Comparison of ENCODE assay signal across 12 cellular contexts in genomic region chr3:157335677-157336076, GRCh38.
DNase-seq lines count a peak whose midpoint lies in the region; ATAC-seq, FAIRE-seq and TF ChIP-seq lines count a peak whose summit lies in the region.
"Had no signal": no experiment of that assay in that cellular context is flagged by ENCODE, and none has a peak within 500 bp of the region (broad histone marks: within the 10 kb centered on the region; RNA-seq: fewer than 3 reads in every experiment).

No MANE protein-coding gene starts in this region.

- H3K27me3 Mint-ChIP-seq in activated CD8-positive, alpha-beta T cell treated with anti-CD3 and anti-CD28 coated beads for 36 hours: no peaks in the 10 kb centered on the region
- H3K27me3 Mint-ChIP-seq: activated CD4-positive, alpha-beta memory T cell treated with anti-CD3 and anti-CD28 coated beads for 36 hours had no signal

- no peak for TF ChIP-seq POLR2A in GM12891 (IDR thresholded peaks at IDR 0.05; ENCODE audit: low read depth, low read length)

- no peaks in the 10 kb centered on the region for H3K9me3 Mint-ChIP-seq in activated CD8-positive, alpha-beta T cell treated with anti-CD3 and anti-CD28 coated beads for 36 hours
- H3K9me3 Mint-ChIP-seq: activated CD4-positive, alpha-beta memory T cell treated with anti-CD3 and anti-CD28 coated beads for 36 hours had no signal

- peaks cover 9% of the 10 kb centered on the region; the same call in 1 of the 2 replicates for H3K9me3 ChIP-seq in AG04450 (ENCODE audit: control insufficient read depth, insufficient read depth, low read length)
- H3K9me3 ChIP-seq: neutrophil had no signal

- no peak for ATAC-seq in GM21515 (IDR thresholded peaks at IDR 0.05; ENCODE audit: unreplicated experiment)
- ATAC-seq in activated CD8-positive, alpha-beta T cell treated with anti-CD3 and anti-CD28 coated beads for 36 hours: no peak
- no peak for ATAC-seq in left cardiac atrium
- ATAC-seq: stimulated activated naive CD8-positive, alpha-beta T cell treated with anti-CD3 and anti-CD28 coated beads, Interleukin-15, Interleukin-2, amounts not matched to agents 100 U/mL and 50 U/mL, for 24 hours had no signal

- H3K4me3 Mint-ChIP-seq in activated CD8-positive, alpha-beta T cell treated with anti-CD3 and anti-CD28 coated beads for 36 hours: no peak overlapping the region
- H3K4me3 Mint-ChIP-seq: activated CD4-positive, alpha-beta memory T cell treated with anti-CD3 and anti-CD28 coated beads for 36 hours had no signal

- CTCF ChIA-PET in AG04450 (lab: Charles Lee): interaction anchor here (1.0 to 1.7 kb wide), 2 partner anchors 96 to 130 kb away, joined by 3 to 4 read pairs; no protein-coding TSS in a partner anchor
- CTCF ChIA-PET in activated CD8-positive, alpha-beta T cell treated with anti-CD3 and anti-CD28 coated beads for 36 hours (lab: Charles Lee): interaction anchor here (0.9 kb wide), 1 partner anchor 271 kb away, joined by 4 read pairs; no protein-coding TSS in a partner anchor

- DNase-seq in AG04450 (ENCODE audit: low read depth, low spot score) (peak; percentile 39), HTR-8/SVneo (ENCODE audit: insufficient read length, low spot score) (peak; percentile 47), astrocyte of the hippocampus (ENCODE audit: low read depth, low spot score) (peak; percentile 88), iris pigment epithelial cell (ENCODE audit: low read depth) (peak; percentile 86), GM12891 (ENCODE audit: insufficient read length, low spot score) (no peak), left cardiac atrium (no peak)
- no peak for DNase-seq in activated CD8-positive, alpha-beta T cell treated with anti-CD3 and anti-CD28 coated beads for 36 hours
- DNase-seq: activated CD4-positive, alpha-beta memory T cell treated with anti-CD3 and anti-CD28 coated beads for 36 hours; stimulated activated naive CD8-positive, alpha-beta T cell treated with anti-CD3 and anti-CD28 coated beads, Interleukin-15, Interleukin-2, amounts not matched to agents 100 U/mL and 50 U/mL, for 24 hours had no signal

- FAIRE-seq in HTR-8/SVneo (lab: Jason Lieb, UNC): peak; percentile 66
- no peak for FAIRE-seq in GM12891 (lab: Jason Lieb, UNC)

- no peak overlapping the region for H3K4me3 ChIP-seq in AG04450 (ENCODE audit: low read depth, low read length)
- H3K4me3 ChIP-seq: coronary artery had no signal

- no peak overlapping the region for H3K27ac Mint-ChIP-seq in activated CD8-positive, alpha-beta T cell treated with anti-CD3 and anti-CD28 coated beads for 36 hours
- H3K27ac Mint-ChIP-seq: activated CD4-positive, alpha-beta memory T cell treated with anti-CD3 and anti-CD28 coated beads for 36 hours had no signal

- POLR2A ChIA-PET in AG04450 (lab: Yijun Ruan, JAX): interaction anchor here (1.3 kb wide), 1 partner anchor 102 kb away, joined by 5 read pairs; the partner anchor contains the start of gene PTX3
- POLR2A ChIA-PET in activated CD8-positive, alpha-beta T cell treated with anti-CD3 and anti-CD28 coated beads for 36 hours (lab: Charles Lee): no interaction called here

- H3K27me3 ChIP-seq in AG04450 (ENCODE audit: control insufficient read depth, insufficient read depth, low read length): no peaks in the 10 kb centered on the region
- H3K27me3 ChIP-seq: neutrophil had no signal

- H3K27ac ChIP-seq in AG04450 (ENCODE audit: low read depth, low read length): no peak overlapping the region
- H3K27ac ChIP-seq: coronary artery, neutrophil had no signal

- H3K4me1 Mint-ChIP-seq in activated CD8-positive, alpha-beta T cell treated with anti-CD3 and anti-CD28 coated beads for 36 hours (ENCODE audit: low read depth): no peaks in the 10 kb centered on the region

- no peaks in the 10 kb centered on the region for H3K36me3 Mint-ChIP-seq in activated CD8-positive, alpha-beta T cell treated with anti-CD3 and anti-CD28 coated beads for 36 hours (ENCODE audit: low read depth)
- H3K36me3 Mint-ChIP-seq: activated CD4-positive, alpha-beta memory T cell treated with anti-CD3 and anti-CD28 coated beads for 36 hours had no signal

- intact Hi-C loops in activated CD8-positive, alpha-beta T cell treated with anti-CD3 and anti-CD28 coated beads for 36 hours (cut with micrococcal nuclease): no loop called here
- intact Hi-C loops in left cardiac atrium (cut with DNase I): no loop called here

- TF ChIP-seq CTCF in AG04450 (IDR thresholded peaks at IDR 0.05; ENCODE audit: low read depth, low read length): no peak
- TF ChIP-seq CTCF in activated CD8-positive, alpha-beta T cell treated with anti-CD3 and anti-CD28 coated beads for 36 hours (IDR thresholded peaks at IDR 0.05): no peak

TF ChIP-seq in GM12891, 5 proteins besides CTCF, POLR2A, EP300 and RAD21:
- TF ChIP-seq TAF1 (IDR thresholded peaks at IDR 0.05; ENCODE audit: low read depth, low read length): no peak
- no peak for TF ChIP-seq POLR2AphosphoS5 (IDR thresholded peaks at IDR 0.05; ENCODE audit: low read depth, low read length)
- TF ChIP-seq SPI1 (IDR thresholded peaks at IDR 0.05; ENCODE audit: low read depth, low read length): no peak
- TF ChIP-seq PAX5 (IDR thresholded peaks at IDR 0.05; ENCODE audit: insufficient read depth, low read length, severe bottlenecking): no peak
- no peak for TF ChIP-seq POU2F2 (IDR thresholded peaks at IDR 0.05; ENCODE audit: low read depth, low read length)

Comparison
In these comparisons a context has a peak if more than half of its experiments do, and no peak if none do; other contexts are left out.
1. DNase-seq: peak in AG04450 (single experiment), HTR-8/SVneo (single experiment), astrocyte of the hippocampus (single experiment) and iris pigment epithelial cell (single experiment); none in activated CD8-positive, alpha-beta T cell treated with anti-CD3 and anti-CD28 coated beads for 36 hours (single experiment), GM12891 (single experiment) and left cardiac atrium (single experiment).